In the genomic region with DNA sequence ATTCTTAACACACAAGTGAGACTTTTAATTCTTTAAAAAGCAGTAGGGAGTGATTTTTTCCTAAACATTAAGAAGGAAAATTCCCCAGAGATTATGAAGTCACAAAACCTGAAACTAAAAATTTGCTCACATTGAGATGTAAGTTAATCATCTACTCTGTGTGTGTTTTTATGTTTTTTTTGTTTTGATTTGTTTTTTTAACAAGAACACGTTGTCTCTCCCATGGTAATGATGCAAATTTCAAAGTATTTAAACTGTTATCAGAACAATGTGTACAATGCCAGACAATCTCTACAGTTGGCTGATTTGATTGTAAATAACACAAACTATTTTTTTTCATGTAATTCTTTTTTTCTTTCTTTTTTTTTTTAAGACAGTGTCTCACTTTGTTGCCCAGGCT, we compare ENCODE assay signal across 25 cellular contexts.
"Had no signal": no experiment of that assay in that cellular context is flagged by ENCODE, and none has a peak within 500 bp of the region (broad histone marks: within the 10 kb centered on the region; RNA-seq: fewer than 3 reads in every experiment).

No MANE protein-coding gene starts in this region.

- H3K4me1 ChIP-seq: prostate gland had no signal

- H3K9me3 ChIP-seq: left ventricle myocardium inferior, prostate gland, upper lobe of right lung had no signal

- H3K27me3 ChIP-seq: cardiac muscle cell, hepatocyte, neural progenitor cell, upper lobe of right lung had no signal

- ATAC-seq: naive thymus-derived CD8-positive, alpha-beta T cell; right cardiac atrium; stimulated activated naive CD8-positive, alpha-beta T cell treated with anti-CD3 and anti-CD28 coated beads, Interleukin-15, Interleukin-2, amounts not matched to agents 100 U/mL and 50 U/mL, for 24 hours; upper lobe of right lung; WTC11 had no signal

- H3K27ac ChIP-seq: cardiac muscle cell, epithelial cell of prostate, hepatocyte, left ventricle myocardium inferior, neural progenitor cell, upper lobe of right lung had no signal

- H3K4me1 Mint-ChIP-seq: activated naive CD8-positive, alpha-beta T cell treated with anti-CD3 and anti-CD28 coated beads for 36 hours; immature natural killer cell; naive thymus-derived CD8-positive, alpha-beta T cell; WTC11 had no signal

- H3K4me3 Mint-ChIP-seq: activated naive CD8-positive, alpha-beta T cell treated with anti-CD3 and anti-CD28 coated beads for 36 hours; activated T-cell treated with anti-CD3 and anti-CD28 coated beads, Interleukin-2, amount 50 U/mL, for 24 hours; immature natural killer cell; mesothelial cell of epicardium; naive thymus-derived CD8-positive, alpha-beta T cell; neural progenitor cell; WTC11 had no signal

- H2AFZ ChIP-seq: hepatocyte, neural progenitor cell had no signal

- H3K79me2 ChIP-seq: hepatocyte had no signal

- H3K36me3 Mint-ChIP-seq: activated naive CD8-positive, alpha-beta T cell treated with anti-CD3 and anti-CD28 coated beads for 36 hours; immature natural killer cell; mesothelial cell of epicardium; naive thymus-derived CD8-positive, alpha-beta T cell; neural progenitor cell; WTC11 had no signal

- DNase-seq: activated CD4-positive, alpha-beta T cell treated with anti-CD3 and anti-CD28 coated beads, Interleukin-2, amount 50 U/mL, for 4 hours; activated CD8-positive, alpha-beta memory T cell treated with anti-CD3 and anti-CD28 coated beads for 24 hours; activated CD8-positive, alpha-beta memory T cell treated with anti-CD3 and anti-CD28 coated beads, Interleukin-2, amount 50 U/mL, for 4 hours; activated naive CD4-positive, alpha-beta T cell treated with Interleukin-2 at 50 U/mL for 16 hours; activated naive CD8-positive, alpha-beta T cell treated with anti-CD3 and anti-CD28 coated beads for 36 hours; activated T-cell treated with anti-CD3 and anti-CD28 coated beads, Interleukin-2, amount 50 U/mL, for 24 hours; amygdala; foreskin melanocyte; glutamatergic neuron; immature natural killer cell; left ventricle myocardium inferior; naive thymus-derived CD8-positive, alpha-beta T cell; right cardiac atrium; stimulated activated CD4-positive, alpha-beta T cell treated with anti-CD3 and anti-CD28 coated beads, Interleukin-12 subunit alpha, Interleukin-12 subunit beta, amount 100 ng/mL, for 4 hours; stimulated activated CD4-positive, alpha-beta T cell treated with anti-CD3 and anti-CD28 coated beads, Interleukin-4, amount 100 ng/mL, for 4 hours; stimulated activated naive CD8-positive, alpha-beta T cell treated with anti-CD3 and anti-CD28 coated beads, Interleukin-15, Interleukin-2, amounts not matched to agents 100 U/mL and 50 U/mL, for 24 hours; T-helper 9 cell; upper lobe of right lung had no signal

- H3K27ac Mint-ChIP-seq: activated naive CD8-positive, alpha-beta T cell treated with anti-CD3 and anti-CD28 coated beads for 36 hours; activated T-cell treated with anti-CD3 and anti-CD28 coated beads, Interleukin-2, amount 50 U/mL, for 24 hours; immature natural killer cell; mesothelial cell of epicardium; naive thymus-derived CD8-positive, alpha-beta T cell; neural progenitor cell; WTC11 had no signal

- H3K4me3 ChIP-seq: cardiac muscle cell, hepatocyte, left ventricle myocardium inferior, neural progenitor cell, prostate gland, upper lobe of right lung had no signal

- H3K36me3 ChIP-seq: cardiac muscle cell, left ventricle myocardium inferior, neural progenitor cell, prostate gland, upper lobe of right lung had no signal

- H3K9me3 Mint-ChIP-seq: activated naive CD8-positive, alpha-beta T cell treated with anti-CD3 and anti-CD28 coated beads for 36 hours; activated T-cell treated with anti-CD3 and anti-CD28 coated beads, Interleukin-2, amount 50 U/mL, for 24 hours; immature natural killer cell; mesothelial cell of epicardium; naive thymus-derived CD8-positive, alpha-beta T cell; neural progenitor cell; WTC11 had no signal
